1 cellular context compared by ENCODE assay signal in genomic region chr15:44812029-44812517, GRCh38.
TF ChIP-seq lines count a peak whose summit lies in the region.

No MANE protein-coding gene starts in this region.

TF ChIP-seq in HepG2, 621 proteins besides CTCF, POLR2A, EP300 and RAD21 (continued from another document and continues in another):
- TF ChIP-seq POGK (CRISPR knock-in tag; conservative IDR thresholded peaks at IDR 0.05): no peak
- peak; percentile 22; the same call in 1 of the 2 replicates for TF ChIP-seq ZFP1 (CRISPR knock-in tag; IDR thresholded peaks at IDR 0.05)
- TF ChIP-seq, protein P1, sequence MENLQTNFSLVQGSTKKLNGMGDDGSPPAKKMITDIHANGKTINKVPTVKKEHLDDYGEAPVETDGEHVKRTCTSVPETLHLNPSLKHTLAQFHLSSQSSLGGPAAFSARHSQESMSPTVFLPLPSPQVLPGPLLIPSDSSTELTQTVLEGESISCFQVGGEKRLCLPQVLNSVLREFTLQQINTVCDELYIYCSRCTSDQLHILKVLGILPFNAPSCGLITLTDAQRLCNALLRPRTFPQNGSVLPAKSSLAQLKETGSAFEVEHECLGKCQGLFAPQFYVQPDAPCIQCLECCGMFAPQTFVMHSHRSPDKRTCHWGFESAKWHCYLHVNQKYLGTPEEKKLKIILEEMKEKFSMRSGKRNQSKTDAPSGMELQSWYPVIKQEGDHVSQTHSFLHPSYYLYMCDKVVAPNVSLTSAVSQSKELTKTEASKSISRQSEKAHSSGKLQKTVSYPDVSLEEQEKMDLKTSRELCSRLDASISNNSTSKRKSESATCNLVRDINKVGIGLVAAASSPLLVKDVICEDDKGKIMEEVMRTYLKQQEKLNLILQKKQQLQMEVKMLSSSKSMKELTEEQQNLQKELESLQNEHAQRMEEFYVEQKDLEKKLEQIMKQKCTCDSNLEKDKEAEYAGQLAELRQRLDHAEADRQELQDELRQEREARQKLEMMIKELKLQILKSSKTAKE (CRISPR knock-in tag; IDR thresholded peaks at IDR 0.05; ENCODE audit: borderline replicate concordance): 0 out of 2 replicates have a peak, but pooled peaks have one; percentile 18
- TF ChIP-seq ZNF572 (CRISPR knock-in tag; IDR thresholded peaks at IDR 0.05): no peak
- TF ChIP-seq SRY (CRISPR knock-in tag; IDR thresholded peaks at IDR 0.05): no peak
- peak; percentile 83; the same call in 1 of the 2 replicates for TF ChIP-seq MIER3 (CRISPR knock-in tag; IDR thresholded peaks at IDR 0.05; ENCODE audit: borderline replicate concordance)
- no peak for TF ChIP-seq SOX6 (IDR thresholded peaks at IDR 0.05)
- TF ChIP-seq SOX6 (CRISPR knock-in tag; IDR thresholded peaks at IDR 0.05): peak; percentile 88
- TF ChIP-seq, protein P2, sequence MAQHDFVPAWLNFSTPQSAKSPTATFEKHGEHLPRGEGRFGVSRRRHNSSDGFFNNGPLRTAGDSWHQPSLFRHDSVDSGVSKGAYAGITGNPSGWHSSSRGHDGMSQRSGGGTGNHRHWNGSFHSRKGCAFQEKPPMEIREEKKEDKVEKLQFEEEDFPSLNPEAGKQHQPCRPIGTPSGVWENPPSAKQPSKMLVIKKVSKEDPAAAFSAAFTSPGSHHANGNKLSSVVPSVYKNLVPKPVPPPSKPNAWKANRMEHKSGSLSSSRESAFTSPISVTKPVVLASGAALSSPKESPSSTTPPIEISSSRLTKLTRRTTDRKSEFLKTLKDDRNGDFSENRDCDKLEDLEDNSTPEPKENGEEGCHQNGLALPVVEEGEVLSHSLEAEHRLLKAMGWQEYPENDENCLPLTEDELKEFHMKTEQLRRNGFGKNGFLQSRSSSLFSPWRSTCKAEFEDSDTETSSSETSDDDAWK (CRISPR knock-in tag; IDR thresholded peaks at IDR 0.05): no peak
- 0 out of 2 replicates have a peak, but pooled peaks have one; percentile 44 for TF ChIP-seq TSC22D2 (CRISPR knock-in tag; IDR thresholded peaks at IDR 0.05; ENCODE audit: borderline replicate concordance)
- TF ChIP-seq, protein P3, sequence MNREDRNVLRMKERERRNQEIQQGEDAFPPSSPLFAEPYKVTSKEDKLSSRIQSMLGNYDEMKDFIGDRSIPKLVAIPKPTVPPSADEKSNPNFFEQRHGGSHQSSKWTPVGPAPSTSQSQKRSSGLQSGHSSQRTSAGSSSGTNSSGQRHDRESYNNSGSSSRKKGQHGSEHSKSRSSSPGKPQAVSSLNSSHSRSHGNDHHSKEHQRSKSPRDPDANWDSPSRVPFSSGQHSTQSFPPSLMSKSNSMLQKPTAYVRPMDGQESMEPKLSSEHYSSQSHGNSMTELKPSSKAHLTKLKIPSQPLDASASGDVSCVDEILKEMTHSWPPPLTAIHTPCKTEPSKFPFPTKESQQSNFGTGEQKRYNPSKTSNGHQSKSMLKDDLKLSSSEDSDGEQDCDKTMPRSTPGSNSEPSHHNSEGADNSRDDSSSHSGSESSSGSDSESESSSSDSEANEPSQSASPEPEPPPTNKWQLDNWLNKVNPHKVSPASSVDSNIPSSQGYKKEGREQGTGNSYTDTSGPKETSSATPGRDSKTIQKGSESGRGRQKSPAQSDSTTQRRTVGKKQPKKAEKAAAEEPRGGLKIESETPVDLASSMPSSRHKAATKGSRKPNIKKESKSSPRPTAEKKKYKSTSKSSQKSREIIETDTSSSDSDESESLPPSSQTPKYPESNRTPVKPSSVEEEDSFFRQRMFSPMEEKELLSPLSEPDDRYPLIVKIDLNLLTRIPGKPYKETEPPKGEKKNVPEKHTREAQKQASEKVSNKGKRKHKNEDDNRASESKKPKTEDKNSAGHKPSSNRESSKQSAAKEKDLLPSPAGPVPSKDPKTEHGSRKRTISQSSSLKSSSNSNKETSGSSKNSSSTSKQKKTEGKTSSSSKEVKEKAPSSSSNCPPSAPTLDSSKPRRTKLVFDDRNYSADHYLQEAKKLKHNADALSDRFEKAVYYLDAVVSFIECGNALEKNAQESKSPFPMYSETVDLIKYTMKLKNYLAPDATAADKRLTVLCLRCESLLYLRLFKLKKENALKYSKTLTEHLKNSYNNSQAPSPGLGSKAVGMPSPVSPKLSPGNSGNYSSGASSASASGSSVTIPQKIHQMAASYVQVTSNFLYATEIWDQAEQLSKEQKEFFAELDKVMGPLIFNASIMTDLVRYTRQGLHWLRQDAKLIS (CRISPR knock-in tag; IDR thresholded peaks at IDR 0.05): no peak
- TF ChIP-seq ZBTB40 (IDR thresholded peaks at IDR 0.05): no peak
- TF ChIP-seq ZBTB40 (CRISPR knock-in tag; IDR thresholded peaks at IDR 0.05): no peak
- TF ChIP-seq ZNF589 (CRISPR knock-in tag; conservative IDR thresholded peaks at IDR 0.05): no peak
- peak; percentile 56 for TF ChIP-seq PRPF4 (IDR thresholded peaks at IDR 0.05; ENCODE audit: low read depth, low read length, poor library complexity, severe bottlenecking)
- TF ChIP-seq ZNF746 (CRISPR knock-in tag; IDR thresholded peaks at IDR 0.05): no peak
- 0 out of 2 replicates have a peak, but pooled peaks have one; percentile 38 for TF ChIP-seq NR0B2 (CRISPR knock-in tag; IDR thresholded peaks at IDR 0.05)
- no peak for TF ChIP-seq ZFP36L1 (CRISPR knock-in tag; IDR thresholded peaks at IDR 0.05)
- peak; percentile 57; the same call in 1 of the 2 replicates for TF ChIP-seq BHLHE40 (IDR thresholded peaks at IDR 0.05; ENCODE audit: low read length)
- peak; percentile 74 for TF ChIP-seq ZGPAT (CRISPR knock-in tag; IDR thresholded peaks at IDR 0.05)
- TF ChIP-seq ADNP (CRISPR knock-in tag; IDR thresholded peaks at IDR 0.05): no peak
- peak; percentile 37; the same call in 1 of the 2 replicates for TF ChIP-seq CEBPG (CRISPR knock-in tag; IDR thresholded peaks at IDR 0.05)
- 0 out of 2 replicates have a peak, but pooled peaks have one; percentile 31 for TF ChIP-seq ZNF264 (CRISPR knock-in tag; IDR thresholded peaks at IDR 0.05)
- TF ChIP-seq ZNF431 (CRISPR knock-in tag; IDR thresholded peaks at IDR 0.05; ENCODE audit: borderline replicate concordance, low read depth): no peak
- TF ChIP-seq, protein P4, sequence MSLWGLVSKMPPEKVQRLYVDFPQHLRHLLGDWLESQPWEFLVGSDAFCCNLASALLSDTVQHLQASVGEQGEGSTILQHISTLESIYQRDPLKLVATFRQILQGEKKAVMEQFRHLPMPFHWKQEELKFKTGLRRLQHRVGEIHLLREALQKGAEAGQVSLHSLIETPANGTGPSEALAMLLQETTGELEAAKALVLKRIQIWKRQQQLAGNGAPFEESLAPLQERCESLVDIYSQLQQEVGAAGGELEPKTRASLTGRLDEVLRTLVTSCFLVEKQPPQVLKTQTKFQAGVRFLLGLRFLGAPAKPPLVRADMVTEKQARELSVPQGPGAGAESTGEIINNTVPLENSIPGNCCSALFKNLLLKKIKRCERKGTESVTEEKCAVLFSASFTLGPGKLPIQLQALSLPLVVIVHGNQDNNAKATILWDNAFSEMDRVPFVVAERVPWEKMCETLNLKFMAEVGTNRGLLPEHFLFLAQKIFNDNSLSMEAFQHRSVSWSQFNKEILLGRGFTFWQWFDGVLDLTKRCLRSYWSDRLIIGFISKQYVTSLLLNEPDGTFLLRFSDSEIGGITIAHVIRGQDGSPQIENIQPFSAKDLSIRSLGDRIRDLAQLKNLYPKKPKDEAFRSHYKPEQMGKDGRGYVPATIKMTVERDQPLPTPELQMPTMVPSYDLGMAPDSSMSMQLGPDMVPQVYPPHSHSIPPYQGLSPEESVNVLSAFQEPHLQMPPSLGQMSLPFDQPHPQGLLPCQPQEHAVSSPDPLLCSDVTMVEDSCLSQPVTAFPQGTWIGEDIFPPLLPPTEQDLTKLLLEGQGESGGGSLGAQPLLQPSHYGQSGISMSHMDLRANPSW (CRISPR knock-in tag; IDR thresholded peaks at IDR 0.05; ENCODE audit: borderline replicate concordance): 0 out of 2 replicates have a peak, but pooled peaks have one; percentile 47
